7 cellular contexts compared by ENCODE assay signal in genomic region chr4:122827899-122828601, GRCh38. TPM values are rescaled to one million over a fixed set of nuclear protein-coding genes. Genes with fewer than 3 reads are reported as not detected.
DNase-seq lines count a peak whose midpoint lies in the region; ATAC-seq and TF ChIP-seq lines count a peak whose summit lies in the region.

No MANE protein-coding gene starts in this region.

- H3K27me3 ChIP-seq in muscle layer of duodenum (ENCODE audit: low read depth, low read length): peaks cover 8% of the 10 kb centered on the region

- WGBS in urinary bladder: 15% methylated on average over 9 of the region's 9 CpGs

- H3K27ac ChIP-seq in muscle layer of duodenum (ENCODE audit: low read length) (peak overlapping the region; percentile 85), urinary bladder (ENCODE audit: low read depth) (no peak overlapping the region)

- DNase-seq in GM13976 (ENCODE audit: low spot score): peak; percentile 81
- peak; percentile 24 for DNase-seq in KBM-7
- peak; percentile 64 for DNase-seq in epithelial cell of esophagus (ENCODE audit: low read depth)

- in situ Hi-C loops in GM13976 (cut with MboI; ENCODE audit: low sequenced_read_pairs, unreplicated experiment): no loop called here
- in situ Hi-C loops in KBM-7 (cut with MboI; ENCODE audit: low pct_unique_long_range_greater_than_20kb, low sequenced_read_pairs): no loop called here

- H3K4me3 ChIP-seq in WI38 (ENCODE audit: low read depth, low read length): peak overlapping the region; percentile 88
- peak overlapping the region; percentile 60 for H3K4me3 ChIP-seq in epithelial cell of esophagus (ENCODE audit: low read length)
- H3K4me3 ChIP-seq in muscle layer of duodenum (ENCODE audit: low read depth in 1 of 2, low read length in 2 of 2): peak overlapping the region; percentile 83 to 88
- H3K4me3 ChIP-seq in urinary bladder (ENCODE audit: low read depth, low read length): peak overlapping the region; percentile 88

- peak; percentile 92 for ATAC-seq in GM21786 (IDR thresholded peaks at IDR 0.05; ENCODE audit: unreplicated experiment)

- H3K4me1 ChIP-seq in muscle layer of duodenum (ENCODE audit: control insufficient read depth in 1 of 2, insufficient read depth in 2 of 2, low read length in 2 of 2) (peaks cover 0 to 38% of the 10 kb centered on the region in 2 donors), urinary bladder (ENCODE audit: insufficient read depth) (peaks cover 4% of the 10 kb centered on the region)

- no peaks in the 10 kb centered on the region for H3K9me3 ChIP-seq in muscle layer of duodenum (ENCODE audit: control insufficient read depth in 1 of 2, low read length in 2 of 2)

- TF ChIP-seq CTCF in GM13976 (IDR thresholded peaks at IDR 0.05; ENCODE audit: borderline replicate concordance, control extremely low read depth, extremely low read depth, insufficient read depth, missing control alignments) (no peak), WI38 (IDR thresholded peaks at IDR 0.05; ENCODE audit: low read depth, low read length) (no peak), epithelial cell of esophagus (IDR thresholded peaks at IDR 0.05; ENCODE audit: insufficient read depth, low read depth, low read length, missing control alignments) (no peak)

- H3K36me3 ChIP-seq in muscle layer of duodenum (ENCODE audit: control insufficient read depth in 1 of 2, insufficient read depth in 2 of 2, low read length in 2 of 2): no peaks in the 10 kb centered on the region
- no peaks in the 10 kb centered on the region for H3K36me3 ChIP-seq in urinary bladder (ENCODE audit: insufficient read depth)

RNA-seq across cellular contexts. Expression of gene FGF2, which starts 1.4 kb away (rescaled TPM):
- total RNA-seq in urinary bladder: 28.6 TPM
- 12.1 TPM for polyA plus RNA-seq in urinary bladder

Comparison
In these comparisons a context has a peak if more than half of its experiments do, and no peak if none do; other contexts are left out.
1. DNase-seq: peak in every context shown above with its lines; median percentile 81 in GM13976; 64 in epithelial cell of esophagus; 24 in KBM-7.